16 cellular contexts compared by ENCODE assay signal in the genomic region with DNA sequence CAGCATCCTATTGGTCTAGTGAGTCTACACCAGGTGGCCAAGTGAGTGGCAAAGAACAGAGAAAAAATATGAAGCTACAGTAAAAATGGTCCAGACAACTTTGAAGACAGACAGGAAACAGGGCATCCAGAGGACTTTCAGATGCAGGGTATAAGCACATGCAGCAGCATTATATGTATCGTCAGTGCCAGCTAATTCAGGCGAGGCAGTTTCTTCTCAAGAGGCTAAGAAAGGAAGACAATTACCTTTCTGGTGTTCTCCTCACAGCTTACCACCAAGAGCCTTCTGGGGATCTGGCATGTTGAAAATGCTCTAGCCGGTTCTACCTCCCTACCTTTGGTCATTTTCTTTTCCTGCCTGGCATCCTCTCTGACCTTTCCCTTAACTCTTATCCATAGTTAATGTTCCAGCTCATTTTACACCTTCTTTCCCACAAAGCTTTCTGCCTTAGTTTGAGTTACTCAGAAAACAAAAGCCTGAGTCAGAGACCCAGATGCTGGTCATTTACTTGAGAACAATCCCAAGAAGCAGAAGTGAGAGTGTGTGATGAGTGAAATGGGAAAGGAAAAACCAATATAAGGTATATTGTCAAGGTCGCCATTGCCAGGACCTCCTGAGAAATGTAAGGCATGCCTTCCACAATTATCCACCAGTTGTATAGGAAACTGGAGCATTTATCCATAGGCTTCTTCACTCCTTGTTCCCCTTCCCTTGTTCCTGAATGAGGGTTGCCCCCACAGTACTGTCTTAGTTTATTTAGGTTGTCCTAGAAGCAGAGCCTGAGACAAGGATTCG.
DNase-seq lines count a peak whose midpoint lies in the region; ATAC-seq and TF ChIP-seq lines count a peak whose summit lies in the region.
"Had no signal": no experiment of that assay in that cellular context is flagged by ENCODE, and none has a peak within 500 bp of the region (broad histone marks: within the 10 kb centered on the region; RNA-seq: fewer than 3 reads in every experiment).

No MANE protein-coding gene starts in this region.

- TF ChIP-seq POLR2A in suprapubic skin (IDR thresholded peaks at IDR 0.05): no peak

- H3K27ac ChIP-seq in suprapubic skin: no peak overlapping the region
- H3K27ac ChIP-seq: BLaER1, lower lobe of right lung, SK-N-MC had no signal

- H3K9me3 ChIP-seq in suprapubic skin: no peaks in the 10 kb centered on the region
- H3K9me3 ChIP-seq: BLaER1, lower lobe of right lung had no signal

- H3K27me3 ChIP-seq in suprapubic skin: no peaks in the 10 kb centered on the region
- H3K27me3 ChIP-seq: BLaER1 had no signal

- WGBS in suprapubic skin: 92% methylated on average over 5 of the region's 5 CpGs

- no peak overlapping the region for H3K4me3 ChIP-seq in fibroblast of the aortic adventitia (ENCODE audit: low read depth, low read length)
- H3K4me3 ChIP-seq in suprapubic skin: no peak overlapping the region
- H3K4me3 ChIP-seq: BLaER1, lower lobe of right lung, SK-N-MC had no signal

- no peaks in the 10 kb centered on the region for H3K36me3 ChIP-seq in suprapubic skin
- H3K36me3 ChIP-seq: BLaER1, lower lobe of right lung had no signal

- DNase-seq in fibroblast of the aortic adventitia (ENCODE audit: low read depth) (peak; percentile 28), iPS-NIHi11 (ENCODE audit: low spot score) (no peak), NCI-H2171 (lab: John Stamatoyannopoulos, UW) (no peak), suprapubic skin (ENCODE audit: low spot score in 2 of 2) (no peak)
- DNase-seq: activated CD4-positive, alpha-beta T cell treated with anti-CD3 and anti-CD28 coated beads for 1 hour; foreskin melanocyte; lower lobe of right lung; NCI-H510A treated with DMSO at 0.1 percent for 48 hours; nucleus accumbens had no signal

- no peak for TF ChIP-seq CTCF in fibroblast of the aortic adventitia (IDR thresholded peaks at IDR 0.05; ENCODE audit: insufficient read depth, low read length)
- TF ChIP-seq CTCF in suprapubic skin (IDR thresholded peaks at IDR 0.05): no peak

- ATAC-seq in GM18511 (IDR thresholded peaks at IDR 0.05; ENCODE audit: unreplicated experiment): peak; percentile 58
- peak; percentile 46 for ATAC-seq in GM21737 (IDR thresholded peaks at IDR 0.05; ENCODE audit: unreplicated experiment)
- peak; percentile 65 for ATAC-seq in HG03342 (IDR thresholded peaks at IDR 0.05; ENCODE audit: unreplicated experiment)
- ATAC-seq in GM19467 (IDR thresholded peaks at IDR 0.05; ENCODE audit: unreplicated experiment): no peak
- ATAC-seq: HCT116 had no signal

- H3K4me1 ChIP-seq in suprapubic skin: no peaks in the 10 kb centered on the region

- no peak for TF ChIP-seq EP300 in suprapubic skin (IDR thresholded peaks at IDR 0.05)
